Comparison of ENCODE assay signal across 13 cellular contexts in the genomic region with DNA sequence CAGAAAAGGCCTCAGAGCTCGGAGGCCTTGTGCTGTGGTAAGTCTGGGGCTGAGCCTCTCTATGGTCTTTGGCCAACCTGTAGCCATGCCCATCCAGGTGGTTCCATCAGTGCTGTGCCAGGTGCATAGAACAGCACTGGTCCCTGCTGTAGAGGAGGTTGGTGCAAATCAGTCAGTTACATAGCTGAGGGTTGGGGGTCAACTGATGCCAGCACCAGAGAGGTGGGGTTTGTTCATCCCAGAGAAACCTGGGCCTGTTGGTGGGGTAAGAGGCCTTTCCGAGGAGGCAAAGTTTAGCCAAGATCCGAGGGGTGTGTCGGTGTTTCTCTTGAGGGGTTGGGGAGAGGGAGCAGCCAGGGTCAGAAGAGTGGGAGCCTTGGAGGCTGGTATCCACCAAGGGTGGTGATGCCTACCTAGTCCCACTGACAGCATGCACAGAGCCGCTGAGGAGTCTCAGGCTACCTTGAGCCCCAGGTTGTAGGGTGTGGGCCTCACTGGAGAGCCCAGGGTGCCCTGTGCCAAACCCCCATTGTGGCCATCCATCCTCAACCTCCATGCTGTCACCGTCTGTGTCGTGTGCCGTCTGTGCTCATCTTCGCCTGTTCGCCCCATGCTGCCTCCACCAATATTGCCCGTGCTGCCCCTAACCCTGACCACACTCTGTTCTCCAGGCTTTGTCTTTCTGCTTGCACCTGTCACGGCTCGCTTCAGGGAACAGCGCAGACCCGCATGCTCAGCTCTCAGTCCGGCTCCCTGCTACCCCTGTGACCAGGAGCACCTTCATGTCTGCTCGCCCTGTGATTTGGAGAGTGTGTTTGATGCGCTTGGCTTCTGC.
"Had no signal": no experiment of that assay in that cellular context is flagged by ENCODE, and none has a peak within 500 bp of the region (broad histone marks: within the 10 kb centered on the region; RNA-seq: fewer than 3 reads in every experiment).

No MANE protein-coding gene starts in this region.

- DNase-seq: activated CD4-positive, alpha-beta memory T cell treated with anti-CD3 and anti-CD28 coated beads, Interleukin-2, amount 10 ng/mL, durations not matched to agents 7 days and 5 days; activated CD4-positive, alpha-beta T cell treated with anti-CD3 and anti-CD28 coated beads for 36 hours; activated CD8-positive, alpha-beta memory T cell treated with anti-CD3 and anti-CD28 coated beads, Interleukin-2, amount 50 U/mL, for 4 hours; activated naive CD4-positive, alpha-beta T cell; activated T-cell treated with anti-CD3 and anti-CD28 coated beads, Interleukin-2, amount 50 U/mL, for 72 hours; adrenal gland; dermis blood vessel endothelial cell; stimulated activated CD4-positive, alpha-beta T cell treated with anti-CD3 and anti-CD28 coated beads, Interleukin-1b, Interleukin-23, amount 100 ng/mL, for 48 hours; stimulated activated naive CD4-positive, alpha-beta T cell treated with Interleukin-2 at 50 U/mL for 16 hours; T-cell had no signal

- H3K27ac ChIP-seq: adrenal gland, ovary, SK-N-MC, VCaP had no signal

- H3K9me3 ChIP-seq: adrenal gland, ovary had no signal

- H3K4me3 ChIP-seq: adrenal gland, ovary, SK-N-MC had no signal

- H3K27me3 ChIP-seq: adrenal gland, ovary had no signal

- ATAC-seq: activated CD4-positive, alpha-beta T cell treated with anti-CD3 and anti-CD28 coated beads for 36 hours; activated T-cell treated with anti-CD3 and anti-CD28 coated beads, Interleukin-2, amount 50 U/mL, for 72 hours; T-cell had no signal

- H3K36me3 ChIP-seq: ovary had no signal
